8 cellular contexts compared by ENCODE assay signal in genomic region chrX:47650164-47651042, GRCh38. TPM values are rescaled to one million over a fixed set of nuclear protein-coding genes. Genes with fewer than 3 reads are reported as not detected.
DNase-seq lines count a peak whose midpoint lies in the region; ATAC-seq, FAIRE-seq and TF ChIP-seq lines count a peak whose summit lies in the region.

TSS of gene ELK1 (minus strand) at chrX:47650563. CDS start at chrX:47641441, 9,122 bp downstream.

- H3K36me3 Mint-ChIP-seq in activated naive CD8-positive, alpha-beta T cell treated with anti-CD3 and anti-CD28 coated beads, Interleukin-2, amount 50 U/mL, for 24 hours (ENCODE audit: low read depth), result peaks cover 38% of the 10 kb centered on the region

- H3K4me1 Mint-ChIP-seq in activated naive CD8-positive, alpha-beta T cell treated with anti-CD3 and anti-CD28 coated beads, Interleukin-2, amount 50 U/mL, for 24 hours, result peaks cover 50% of the 10 kb centered on the region

- H3K4me1 ChIP-seq in pancreas (no peaks in the 10 kb centered on the region), tibial artery (peaks cover 0 to 24% (median 11%) of the 10 kb centered on the region in 4 donors)

- TF ChIP-seq CTCF in pancreas (IDR thresholded peaks at IDR 0.05) (no peak), tibial artery (IDR thresholded peaks at IDR 0.05) (no peak)

- H3K27ac Mint-ChIP-seq in activated naive CD8-positive, alpha-beta T cell treated with anti-CD3 and anti-CD28 coated beads, Interleukin-2, amount 50 U/mL, for 24 hours, result peak within 1 kb of the TSS; percentile 86

- H3K36me3 ChIP-seq in pancreas, result no peaks in the 10 kb centered on the region
- H3K36me3 ChIP-seq in tibial artery, result peaks cover 0 to 22% (median 0%) of the 10 kb centered on the region in 3 donors

- H3K27me3 ChIP-seq in pancreas (no peaks in the 10 kb centered on the region), tibial artery (no peaks in the 10 kb centered on the region)

- FAIRE-seq in pancreas (lab: Jason Lieb, UNC), result peak; percentile 97

- H3K4me3 Mint-ChIP-seq in activated naive CD8-positive, alpha-beta T cell treated with anti-CD3 and anti-CD28 coated beads, Interleukin-2, amount 50 U/mL, for 24 hours, result peak within 1 kb of the TSS; percentile 91

- intact Hi-C loops in Right ventricle myocardium inferior (cut with DNase I) (loop anchor here (10.0 kb wide), 3 partner anchors 144 to 374 kb away; partner anchors contain the start of gene ZNF81), pancreas (cut with DNase I) (no loop called here), tibial artery (cut with DNase I; ENCODE audit: low total_unique reads) (no loop called here)

- peak; percentile 98 for DNase-seq in NCI-H128 (lab: John Stamatoyannopoulos, UW; ENCODE audit: unreplicated experiment)
- peak; percentile 96 for DNase-seq in SW480 (ENCODE audit: low spot score)
- DNase-seq in activated naive CD8-positive, alpha-beta T cell treated with anti-CD3 and anti-CD28 coated beads, Interleukin-2, amount 50 U/mL, for 24 hours, result peak; percentile 81
- peak; percentile 95 for DNase-seq in Right ventricle myocardium inferior (ENCODE audit: missing footprints)
- peak; percentile 86 to 96 (median 94) for DNase-seq in pancreas
- DNase-seq in tibial artery, result peak; percentile 95 to 98

- H3K9me3 Mint-ChIP-seq in activated naive CD8-positive, alpha-beta T cell treated with anti-CD3 and anti-CD28 coated beads, Interleukin-2, amount 50 U/mL, for 24 hours, result no peaks in the 10 kb centered on the region

- peak within 1 kb of the TSS; percentile 33 to 56 (median 40) for H3K4me3 ChIP-seq in pancreas
- peak within 1 kb of the TSS; percentile 72 to 81 for H3K4me3 ChIP-seq in tibial artery

- H3K9me3 ChIP-seq in pancreas (no peaks in the 10 kb centered on the region), tibial artery (no peaks in the 10 kb centered on the region)

- ATAC-seq in HG02678 (IDR thresholded peaks at IDR 0.05; ENCODE audit: unreplicated experiment) (peak; percentile 91), Right ventricle myocardium inferior (peak; percentile 98), pancreas (peak; percentile 93 to 96 (median 94))
- ATAC-seq in activated naive CD8-positive, alpha-beta T cell treated with anti-CD3 and anti-CD28 coated beads, Interleukin-2, amount 50 U/mL, for 24 hours, result peak; percentile 94

- TF ChIP-seq POLR2A in GM10847 (IDR thresholded peaks at IDR 0.05; ENCODE audit: extremely low read depth, insufficient read length), result peak; percentile 44

- no peaks in the 10 kb centered on the region for H3K27me3 Mint-ChIP-seq in activated naive CD8-positive, alpha-beta T cell treated with anti-CD3 and anti-CD28 coated beads, Interleukin-2, amount 50 U/mL, for 24 hours

- H3K27ac ChIP-seq in pancreas (peak within 1 kb of the TSS; percentile 51 to 73 (median 62)), tibial artery (peak within 1 kb of the TSS; percentile 90 to 91)

- 0 to 44% methylated on average over 49 to 65 of the region's 65 CpGs for WGBS in pancreas, 2 donors

RNA-seq across cellular contexts. Expression of gene ELK1, which starts in this region (rescaled TPM):
- total RNA-seq in Right ventricle myocardium inferior (19.3 TPM), pancreas (10 to 100 TPM in 4 of 6 donors, 1 to 10 TPM in 2; 5.8 to 14.6 (median 10.4) TPM)
- polyA plus RNA-seq in pancreas, result 10 to 100 TPM in 1 of 2 donors, 1 to 10 TPM in 1; 7.6 to 10.2 TPM

Comparison
In these comparisons a context has a peak if more than half of its experiments do, and no peak if none do; other contexts are left out.
1. Peak in every context shown above with its lines: DNase-seq, ATAC-seq, H3K4me3 ChIP-seq and H3K27ac ChIP-seq.